8 cellular contexts compared by ENCODE assay signal in genomic region chr17:21286771-21287702, GRCh38. TPM values are rescaled to one million over a fixed set of nuclear protein-coding genes. Genes with fewer than 3 reads are reported as not detected.
DNase-seq lines count a peak whose midpoint lies in the region; ATAC-seq and TF ChIP-seq lines count a peak whose summit lies in the region.

No MANE protein-coding gene starts in this region.

- H3K27ac Mint-ChIP-seq in CD8-positive, alpha-beta memory T cell = peak overlapping the region; percentile 96 to 100 (median 99)
- H3K27ac Mint-ChIP-seq in nephron progenitor cell = no peak overlapping the region

- peaks cover 0 to 28% (median 2%) of the 10 kb centered on the region in 3 donors for H3K36me3 Mint-ChIP-seq in CD8-positive, alpha-beta memory T cell
- peaks cover under 1% of the 10 kb centered on the region for H3K36me3 Mint-ChIP-seq in nephron progenitor cell (ENCODE audit: low read depth)

- ATAC-seq in GM21381 (IDR thresholded peaks at IDR 0.05; ENCODE audit: unreplicated experiment) = no peak
- no peak for ATAC-seq in GM19463 (IDR thresholded peaks at IDR 0.05; ENCODE audit: unreplicated experiment)

- H3K4me3 ChIP-seq in CD8-positive, alpha-beta memory T cell (ENCODE audit: low read length) = peak overlapping the region; percentile 81
- H3K4me3 ChIP-seq in OCI-LY1 (ENCODE audit: low read depth, low read length, poor library complexity, severe bottlenecking) (peak overlapping the region; percentile 93), choroid plexus epithelial cell (ENCODE audit: low read depth, low read length) (peak overlapping the region; percentile 80)

- peak overlapping the region; percentile 81 for H3K27ac ChIP-seq in CD8-positive, alpha-beta memory T cell (ENCODE audit: low read depth, low read length)
- peak overlapping the region; percentile 97 for H3K27ac ChIP-seq in OCI-LY1 (ENCODE audit: low read depth, low read length, poor library complexity, severe bottlenecking)

- peak overlapping the region; percentile 93 to 98 (median 97) for H3K4me3 Mint-ChIP-seq in CD8-positive, alpha-beta memory T cell
- peak overlapping the region; percentile 90 for H3K4me3 Mint-ChIP-seq in nephron progenitor cell

- H3K9me2 ChIP-seq in OCI-LY1 (ENCODE audit: low read depth, low read length) = no peaks in the 10 kb centered on the region

- 0 out of 2 replicates have a peak, but pooled peaks cover 4% of the 10 kb centered on the region for H3F3A ChIP-seq in OCI-LY1 (ENCODE audit: insufficient read depth, low read length)

- POLR2A ChIA-PET in CD8-positive, alpha-beta memory T cell (lab: Charles Lee) = interaction anchor here (1.5 to 1.6 kb wide), 2 partner anchors 11 to 160 kb away, joined by 3 to 4 read pairs; no protein-coding TSS in a partner anchor

- peaks cover 25% of the 10 kb centered on the region for H3K79me2 ChIP-seq in OCI-LY1 (ENCODE audit: insufficient read depth, low read length)

- H3K9me3 ChIP-seq in CD8-positive, alpha-beta memory T cell (ENCODE audit: low read length) = no peaks in the 10 kb centered on the region
- H3K9me3 ChIP-seq in OCI-LY1 (ENCODE audit: low read length) = no peaks in the 10 kb centered on the region

- CTCF ChIA-PET in CD8-positive, alpha-beta memory T cell (lab: Charles Lee) = interaction anchor here (0.8 to 3.9 kb wide), 10 partner anchors 7 to 244 kb away, joined by 3 to 25 read pairs (median 4); partner anchors contain the start of gene USP22

- H3K4me1 ChIP-seq in CD8-positive, alpha-beta memory T cell (ENCODE audit: insufficient read depth, low read length) = peaks cover 46% of the 10 kb centered on the region
- H3K4me1 ChIP-seq in OCI-LY1 (ENCODE audit: insufficient read depth, low read length, severe bottlenecking) = peaks cover 65% of the 10 kb centered on the region

- peaks cover 0 to 1% of the 10 kb centered on the region in 2 donors for H3K27me3 Mint-ChIP-seq in CD8-positive, alpha-beta memory T cell
- peaks cover 25% of the 10 kb centered on the region for H3K27me3 Mint-ChIP-seq in nephron progenitor cell (ENCODE audit: low read depth, poor library complexity)

- peak in 1 of 5 donors; percentile 54 for DNase-seq in CD8-positive, alpha-beta memory T cell
- DNase-seq in choroid plexus epithelial cell (ENCODE audit: low read depth) (no peak), nephron progenitor cell (no peak), NCI-H2107 (lab: John Stamatoyannopoulos, UW) (no peak), NCI-H1417 treated with DMSO at 0.1 percent for 48 hours (lab: John Stamatoyannopoulos, UW) (no peak)

- H3K4me2 ChIP-seq in OCI-LY1 (ENCODE audit: low read length) = peak overlapping the region; percentile 95

- H2AFZ ChIP-seq in OCI-LY1 (ENCODE audit: low read length) = no peak overlapping the region

- peak overlapping the region; percentile 86 for H3K9ac ChIP-seq in OCI-LY1 (ENCODE audit: low read length)

- TF ChIP-seq CTCF in OCI-LY1 (IDR thresholded peaks at IDR 0.05; ENCODE audit: low read length) (no peak), choroid plexus epithelial cell (conservative IDR thresholded peaks at IDR 0.05; ENCODE audit: low read depth, low read length) (no peak), nephron progenitor cell (IDR thresholded peaks at IDR 0.05) (no peak)

- no peaks in the 10 kb centered on the region for H3K36me3 ChIP-seq in CD8-positive, alpha-beta memory T cell (ENCODE audit: insufficient read depth, low read length)
- no peaks in the 10 kb centered on the region; the same call in 1 of the 2 replicates for H3K36me3 ChIP-seq in OCI-LY1 (ENCODE audit: insufficient read depth, low read length)

- H3K9me3 Mint-ChIP-seq in CD8-positive, alpha-beta memory T cell = peaks cover 0 to 4% (median 0%) of the 10 kb centered on the region in 5 donors
- H3K9me3 Mint-ChIP-seq in nephron progenitor cell = peaks cover 9% of the 10 kb centered on the region

- no peaks in the 10 kb centered on the region for H4K20me1 ChIP-seq in OCI-LY1 (ENCODE audit: insufficient read depth, low read length)

- peaks cover 48 to 72% (median 55%) of the 10 kb centered on the region in 3 donors for H3K4me1 Mint-ChIP-seq in CD8-positive, alpha-beta memory T cell
- H3K4me1 Mint-ChIP-seq in nephron progenitor cell = peaks cover 37% of the 10 kb centered on the region

- H3K27me3 ChIP-seq in CD8-positive, alpha-beta memory T cell (ENCODE audit: insufficient read depth, low read length, poor library complexity, severe bottlenecking) = no peaks in the 10 kb centered on the region
- no peaks in the 10 kb centered on the region for H3K27me3 ChIP-seq in OCI-LY1 (ENCODE audit: insufficient read depth, low read length)

RNA-seq across cellular contexts. Expression of gene MAP2K3, which starts 2.5 kb away (rescaled TPM):
- total RNA-seq in CD8-positive, alpha-beta memory T cell = 100 to 1,000 TPM; 139 to 150 TPM
- 99.8 TPM for polyA plus RNA-seq in CD8-positive, alpha-beta memory T cell

RNA-seq across cellular contexts. Expression of gene NATD1, which starts 33.8 kb away (rescaled TPM):
- 1 to 10 TPM; 2.7 to 2.8 TPM for total RNA-seq in CD8-positive, alpha-beta memory T cell
- polyA plus RNA-seq in CD8-positive, alpha-beta memory T cell = 3.0 TPM
